35 cellular contexts compared by ENCODE assay signal in genomic region chr14:78424311-78424710, GRCh38.
"Had no signal": no experiment of that assay in that cellular context is flagged by ENCODE, and none has a peak within 500 bp of the region (broad histone marks: within the 10 kb centered on the region; RNA-seq: fewer than 3 reads in every experiment).

No MANE protein-coding gene starts in this region.

- H3K27me3 ChIP-seq: adrenal gland, body of pancreas, brain microvascular endothelial cell, breast epithelium, cardiac muscle cell had no signal

- H3K36me3 ChIP-seq: adrenal gland, brain microvascular endothelial cell, breast epithelium, cardiac muscle cell had no signal

- H3K27ac ChIP-seq: adrenal gland, body of pancreas, brain microvascular endothelial cell, breast epithelium, cardiac muscle cell, VCaP had no signal

- H3K4me3 ChIP-seq: adrenal gland, body of pancreas, breast epithelium, cardiac muscle cell had no signal

- H3K4me1 ChIP-seq: adrenal gland, body of pancreas, breast epithelium had no signal

- H3K9me3 ChIP-seq: adrenal gland, body of pancreas, breast epithelium had no signal

- ATAC-seq: activated CD8-positive, alpha-beta T cell treated with anti-CD3 and anti-CD28 coated beads for 36 hours; activated naive CD4-positive, alpha-beta T cell treated with anti-CD3 and anti-CD28 coated beads, Interleukin-2, amount 50 U/mL, for 72 hours; activated T-cell treated with anti-CD3 and anti-CD28 coated beads, Interleukin-2, amount 50 U/mL, for 4 hours; activated T-cell treated with anti-CD3 and anti-CD28 coated beads, Interleukin-2, amount 50 U/mL, for 72 hours; activated T-helper 17 cell treated with anti-CD3 and anti-CD28 coated beads, Interleukin-2, amount 50 U/mL, for 72 hours; body of pancreas had no signal

- DNase-seq: activated B cell treated with CpG ODN at 0.5 μM for 24 hours; activated CD4-positive, alpha-beta memory T cell treated with anti-CD3 and anti-CD28 coated beads for 36 hours; activated CD4-positive, alpha-beta T cell treated with anti-CD3 and anti-CD28 coated beads for 4 hours; activated CD4-positive, alpha-beta T cell treated with anti-CD3 and anti-CD28 coated beads, Interleukin-2, amount 10 ng/mL, durations not matched to agents 24 days and 14 days; activated CD4-positive, alpha-beta T cell treated with anti-CD3 and anti-CD28 coated beads, Interleukin-2, amount 50 U/mL, for 1 hour; activated CD4-positive, alpha-beta T cell treated with anti-CD3 and anti-CD28 coated beads, Interleukin-2, amount 50 U/mL, for 4 hours; activated CD4-positive, CD25-positive, alpha-beta regulatory T cell treated with anti-CD3 and anti-CD28 coated beads, Interleukin-2, amount 50 U/mL, for 72 hours; activated CD8-positive, alpha-beta memory T cell treated with anti-CD3 and anti-CD28 coated beads, Interleukin-2, amount 50 U/mL, for 4 hours; activated CD8-positive, alpha-beta T cell treated with anti-CD3 and anti-CD28 coated beads for 36 hours; activated effector memory CD4-positive, alpha-beta T cell treated with anti-CD3 and anti-CD28 coated beads, Interleukin-2, amount 50 U/mL, for 16 hours; activated gamma-delta T cell treated with Interleukin-2 at 50 U/mL for 16 hours; activated naive CD4-positive, alpha-beta T cell; activated naive CD4-positive, alpha-beta T cell treated with anti-CD3 and anti-CD28 coated beads for 36 hours; activated naive CD4-positive, alpha-beta T cell treated with anti-CD3 and anti-CD28 coated beads, Interleukin-2, amount 50 U/mL, for 16 hours; activated naive CD8-positive, alpha-beta T cell treated with anti-CD3 and anti-CD28 coated beads for 36 hours; activated T-cell treated with anti-CD3 and anti-CD28 coated beads for 4 hours; activated T-cell treated with anti-CD3 and anti-CD28 coated beads, Interleukin-2, amount 50 U/mL, for 1 hour; activated T-cell treated with anti-CD3 and anti-CD28 coated beads, Interleukin-2, amount 50 U/mL, for 4 hours; activated T-cell treated with anti-CD3 and anti-CD28 coated beads, Interleukin-2, amount 50 U/mL, for 72 hours; adrenal gland; amniotic stem cell; aorta; body of pancreas; brain microvascular endothelial cell; caudate nucleus; cerebellar nuclear complex; T-helper 2 cell; T-helper 9 cell had no signal

- FAIRE-seq: astrocyte, TTC549 had no signal
